9 cellular contexts compared by ENCODE assay signal in genomic region chr10:62093863-62094291, GRCh38.
DNase-seq lines count a peak whose midpoint lies in the region; ATAC-seq, FAIRE-seq and TF ChIP-seq lines count a peak whose summit lies in the region.
"Had no signal": no experiment of that assay in that cellular context is flagged by ENCODE, and none has a peak within 500 bp of the region (broad histone marks: within the 10 kb centered on the region; RNA-seq: fewer than 3 reads in every experiment).

No MANE protein-coding gene starts in this region.

- WGBS in A549 (ENCODE audit: missing lambda C conversion rate), result 47% methylated on average over 4 of the region's 4 CpGs
- 79 to 92% methylated on average over 4 of the region's 4 CpGs for WGBS in mesodermal cell (ENCODE audit: insufficient coverage in 2 of 2), 2 experiments

- no peak for FAIRE-seq in A549 (lab: Jason Lieb, UNC)

- H3K4me3 ChIP-seq in A549 (no peak overlapping the region), mesodermal cell (ENCODE audit: extremely low read depth, insufficient read depth, low read length, poor library complexity, severe bottlenecking) (no peak overlapping the region)

- TF ChIP-seq RAD21 in A549 (conservative IDR thresholded peaks at IDR 0.05 in 1 of 2, IDR thresholded peaks at IDR 0.05 in 1 of 2), result no peak

- DNase-seq in A549 (ENCODE audit: low read depth in 1 of 2, low spot score in 1 of 2) (no peak), HT1080 (ENCODE audit: low read depth) (peak; percentile 65), dedifferentiated amniotic fluid mesenchymal stem cell (ENCODE audit: extremely low spot score) (peak; percentile 87), CD1c-positive myeloid dendritic cell (ENCODE audit: extremely low spot score) (no peak), HUDEP-2 (lab: John Stamatoyannopoulos, UW; ENCODE audit: unreplicated experiment in 76 of 76) (no peak), C1 segment of cervical spinal cord (lab: John Stamatoyannopoulos, UW) (no peak)
- DNase-seq: T-helper 2 cell had no signal

- ATAC-seq in A549, result peak in 1 of 2 experiments; percentile 50; a peak in 3 of 6 replicates
- no peak for ATAC-seq in GM21825 (IDR thresholded peaks at IDR 0.05; ENCODE audit: unreplicated experiment)

- POLR2A ChIA-PET in A549 (lab: Yijun Ruan, JAX), result interaction anchor here (0.8 to 2.3 kb wide), 3 partner anchors 17 to 149 kb away, joined by 3 to 9 read pairs (median 6); no protein-coding TSS in a partner anchor

- TF ChIP-seq CTCF in A549 (IDR thresholded peaks at IDR 0.05), result no peak

- H3K27ac ChIP-seq in A549 (peak overlapping the region; percentile 70 to 89), mesodermal cell (ENCODE audit: low read depth, low read length, severe bottlenecking) (peak overlapping the region; percentile 52)

- H3K4me1 ChIP-seq in A549 (peaks cover 47% of the 10 kb centered on the region), mesodermal cell (ENCODE audit: control insufficient read depth, insufficient read depth, low read length, poor library complexity, severe bottlenecking) (peaks cover 34% of the 10 kb centered on the region)

- no peaks in the 10 kb centered on the region for H3K9me3 ChIP-seq in A549
- no peaks in the 10 kb centered on the region for H3K9me3 ChIP-seq in mesodermal cell (ENCODE audit: control insufficient read depth, low read length)

- TF ChIP-seq POLR2A in A549 (IDR thresholded peaks at IDR 0.05; ENCODE audit: low read length), result no peak

- peaks cover 47% of the 10 kb centered on the region for H3K36me3 ChIP-seq in mesodermal cell (ENCODE audit: control insufficient read depth, insufficient read depth, low read length)

- peak overlapping the region; percentile 72 for H3K4me2 ChIP-seq in A549

- TF ChIP-seq EP300 in A549 (IDR thresholded peaks at IDR 0.05), result peak in 1 of 2 experiments; percentile 37; a peak in 1 of 5 replicates

- CTCF ChIA-PET in A549 (lab: Yijun Ruan, JAX), result interaction anchor here (0.6 to 1.8 kb wide), 5 partner anchors 50 to 1651 kb away, joined by 3 to 5 read pairs (median 3); no protein-coding TSS in a partner anchor

TF ChIP-seq in A549, 52 proteins besides CTCF, POLR2A, EP300 and RAD21:
- TF ChIP-seq CBX8 (IDR thresholded peaks at IDR 0.05), result no peak
- no peak for TF ChIP-seq HOXB5 (CRISPR knock-in tag; IDR thresholded peaks at IDR 0.05)
- TF ChIP-seq GATA3 (IDR thresholded peaks at IDR 0.05; ENCODE audit: borderline replicate concordance), result peak; percentile 55; the same call in 1 of the 2 replicates
- TF ChIP-seq MAZ (IDR thresholded peaks at IDR 0.05; ENCODE audit: borderline replicate concordance, low read depth, low read length), result no peak
- TF ChIP-seq HOXB13 (CRISPR knock-in tag; IDR thresholded peaks at IDR 0.05; ENCODE audit: low read depth), result no peak

Comparison
In these comparisons a context has a peak if more than half of its experiments do, and no peak if none do; other contexts are left out.
1. DNase-seq: peak in HT1080 (single experiment) and dedifferentiated amniotic fluid mesenchymal stem cell (single experiment); none in A549 (0 of 2), CD1c-positive myeloid dendritic cell (single experiment), HUDEP-2 (0 of 76) and C1 segment of cervical spinal cord (0 of 14).